23 cellular contexts compared by ENCODE assay signal in genomic region chr5:165624547-165624946, GRCh38.
"Had no signal": no experiment of that assay in that cellular context is flagged by ENCODE, and none has a peak within 500 bp of the region (broad histone marks: within the 10 kb centered on the region; RNA-seq: fewer than 3 reads in every experiment).

No MANE protein-coding gene starts in this region.

- H3K27me3 Mint-ChIP-seq: naive B cell; stimulated activated naive B cell treated with anti-CD40 and anti-IgM and Interleukin-4, amounts not matched to agents 10 μg/mL and 1 μg/mL and 100 μg/mL, for 72 hours had no signal

- H3K27ac ChIP-seq: left ventricle myocardium inferior, pancreas, prostate gland, skin epidermis, stomach, testis, thyroid gland, transverse colon, upper lobe of left lung, vagina had no signal

- H3K36me3 Mint-ChIP-seq: naive B cell; natural killer cell; stimulated activated naive B cell treated with anti-CD40 and anti-IgM and Interleukin-4, amounts not matched to agents 10 μg/mL and 1 μg/mL and 100 μg/mL, for 72 hours had no signal

- H3K9me3 ChIP-seq: left ventricle myocardium inferior, pancreas, prostate gland, stomach, testis, thyroid gland, transverse colon, upper lobe of left lung, vagina had no signal

- H3K27me3 ChIP-seq: pancreas, stomach, testis, thyroid gland, transverse colon, upper lobe of left lung, vagina had no signal

- ATAC-seq: natural killer cell; pancreas; right cardiac atrium; sciatic nerve; stimulated activated naive B cell treated with anti-CD40 and anti-IgM and Interleukin-4, amounts not matched to agents 10 μg/mL and 1 μg/mL and 100 μg/mL, for 72 hours; stimulated activated naive CD8-positive, alpha-beta T cell treated with anti-CD3 and anti-CD28 coated beads, Interleukin-15, Interleukin-2, amounts not matched to agents 100 U/mL and 50 U/mL, for 24 hours had no signal

- H3K4me3 ChIP-seq: left ventricle myocardium inferior, lung, pancreas, prostate gland, skin epidermis, stomach, testis, thyroid gland, transverse colon, upper lobe of left lung, vagina had no signal

- DNase-seq: left ventricle myocardium inferior; naive B cell; natural killer cell; nephron progenitor cell; pancreas; retina; right cardiac atrium; stimulated activated CD4-positive, alpha-beta T cell treated with anti-CD3 and anti-CD28 coated beads, Interleukin-12 subunit alpha, Interleukin-12 subunit beta, amount 100 ng/mL, for 4 hours; stimulated activated CD4-positive, alpha-beta T cell treated with anti-CD3 and anti-CD28 coated beads, Interleukin-15, amount 100 ng/mL, for 24 hours; stimulated activated CD4-positive, alpha-beta T cell treated with anti-CD3 and anti-CD28 coated beads, Interleukin-2, amount 100 ng/mL, for 24 hours; stimulated activated CD4-positive, alpha-beta T cell treated with anti-CD3 and anti-CD28 coated beads, Interleukin-4, amount 100 ng/mL, for 1 hour; stimulated activated naive B cell treated with anti-CD40 and anti-IgM and Interleukin-4, amounts not matched to agents 10 μg/mL and 1 μg/mL and 100 μg/mL, for 72 hours; stimulated activated naive CD8-positive, alpha-beta T cell treated with anti-CD3 and anti-CD28 coated beads, Interleukin-15, Interleukin-2, amounts not matched to agents 100 U/mL and 50 U/mL, for 24 hours; stomach; testis; thyroid gland; transverse colon; upper lobe of left lung had no signal

- H3K36me3 ChIP-seq: left ventricle myocardium inferior, pancreas, prostate gland, stomach, thyroid gland, transverse colon, upper lobe of left lung, vagina had no signal

- H3K27ac Mint-ChIP-seq: naive B cell; natural killer cell; nephron progenitor cell; stimulated activated naive B cell treated with anti-CD40 and anti-IgM and Interleukin-4, amounts not matched to agents 10 μg/mL and 1 μg/mL and 100 μg/mL, for 72 hours had no signal

- H3K4me3 Mint-ChIP-seq: naive B cell; natural killer cell; nephron progenitor cell; stimulated activated naive B cell treated with anti-CD40 and anti-IgM and Interleukin-4, amounts not matched to agents 10 μg/mL and 1 μg/mL and 100 μg/mL, for 72 hours had no signal

- H3K4me1 Mint-ChIP-seq: naive B cell; natural killer cell; nephron progenitor cell; stimulated activated naive B cell treated with anti-CD40 and anti-IgM and Interleukin-4, amounts not matched to agents 10 μg/mL and 1 μg/mL and 100 μg/mL, for 72 hours had no signal

- H3K4me1 ChIP-seq: left ventricle myocardium inferior, pancreas, prostate gland, stomach, testis, thyroid gland, transverse colon, upper lobe of left lung, vagina had no signal
